ENCODE assay signal across 9 cellular contexts in genomic region chr11:450809-451451, GRCh38. TPM values are rescaled to one million over a fixed set of nuclear protein-coding genes. Genes with fewer than 3 reads are reported as not detected.
A peak's percentile ranks its signal among the peaks of the same experiment; 100 is the strongest.
DNase-seq lines count a peak whose midpoint lies in the region; ATAC-seq, FAIRE-seq and TF ChIP-seq lines count a peak whose summit lies in the region.
"Had no signal": no experiment of that assay in that cellular context is flagged by ENCODE, and none has a peak within 500 bp of the region (broad histone marks: within the 10 kb centered on the region; RNA-seq: fewer than 3 reads in every experiment).

No MANE protein-coding gene starts in this region.

- no peak for FAIRE-seq in D721Med (lab: Jason Lieb, UNC)
- FAIRE-seq: islet of Langerhans had no signal

- CTCF ChIA-PET in HEK293T (lab: Yijun Ruan, JAX) = interaction anchor here (0.5 kb wide), 1 partner anchor 35 kb away, joined by 3 read pairs; no protein-coding TSS in a partner anchor
- CTCF ChIA-PET in activated CD4-positive, alpha-beta memory T cell treated with anti-CD3 and anti-CD28 coated beads, Interleukin-2, amount 10 ng/mL, durations not matched to agents 7 days and 5 days (lab: Charles Lee) = interaction anchor here (0.9 to 4.0 kb wide), 8 partner anchors 11 to 200 kb away, joined by 3 to 67 read pairs (median 6); partner anchors contain the start of gene SIGIRR

- peak overlapping the region; percentile 83 for H3K27ac Mint-ChIP-seq in activated CD4-positive, alpha-beta memory T cell treated with anti-CD3 and anti-CD28 coated beads, Interleukin-2, amount 10 ng/mL, durations not matched to agents 7 days and 5 days

- H3K27me3 ChIP-seq in duodenal mucosa (ENCODE audit: control insufficient read depth in 1 of 2, insufficient read depth in 2 of 2, low read length in 2 of 2) = no peaks in the 10 kb centered on the region
- H3K27me3 ChIP-seq in lung (ENCODE audit: control insufficient read depth, insufficient read depth) = no peaks in the 10 kb centered on the region

- DNase-seq in D721Med (ENCODE audit: insufficient read length, low spot score) = no peak
- DNase-seq in HEK293T (ENCODE audit: extremely low spot score) = peak; percentile 55
- peak; percentile 24 for DNase-seq in NCI-H345 treated with DMSO at 0.1 percent for 48 hours (lab: John Stamatoyannopoulos, UW; ENCODE audit: unreplicated experiment)
- DNase-seq in activated CD4-positive, alpha-beta memory T cell treated with anti-CD3 and anti-CD28 coated beads, Interleukin-2, amount 10 ng/mL, durations not matched to agents 7 days and 5 days = peak; percentile 83
- peak; percentile 68 for DNase-seq in lung (ENCODE audit: low spot score)
- peak; percentile 46 to 53 (median 47) for DNase-seq in stimulated activated CD4-positive, alpha-beta T cell treated with anti-CD3 and anti-CD28 coated beads, TNF-alpha, amount 100 ng/mL, for 48 hours (ENCODE audit: low read depth in 3 of 3)
- no peak for DNase-seq in SHP77 (lab: John Stamatoyannopoulos, UW)

- H3K4me1 Mint-ChIP-seq in activated CD4-positive, alpha-beta memory T cell treated with anti-CD3 and anti-CD28 coated beads, Interleukin-2, amount 10 ng/mL, durations not matched to agents 7 days and 5 days = peaks cover 43% of the 10 kb centered on the region

- TF ChIP-seq CTCF in D721Med (IDR thresholded peaks at IDR 0.05; ENCODE audit: insufficient read depth, missing control alignments) (peak; percentile 42), lung (IDR thresholded peaks at IDR 0.05; ENCODE audit: control extremely low read depth, extremely low read depth) (peak; percentile 36)

- H3K27me3 Mint-ChIP-seq in activated CD4-positive, alpha-beta memory T cell treated with anti-CD3 and anti-CD28 coated beads, Interleukin-2, amount 10 ng/mL, durations not matched to agents 7 days and 5 days = no peaks in the 10 kb centered on the region

- H3K4me1 ChIP-seq in duodenal mucosa (ENCODE audit: control insufficient read depth in 1 of 2, insufficient read depth in 2 of 2, low read length in 2 of 2) (peaks cover 28 to 35% of the 10 kb centered on the region in 2 donors), lung (ENCODE audit: control insufficient read depth in 2 of 2, insufficient read depth in 2 of 2, low read length in 2 of 2) (peaks cover 4 to 7% of the 10 kb centered on the region in 2 donors)

- 4 to 8% methylated on average over 45 to 46 of the region's 46 CpGs for WGBS in lung, 2 donors

- H3K9me3 Mint-ChIP-seq in activated CD4-positive, alpha-beta memory T cell treated with anti-CD3 and anti-CD28 coated beads, Interleukin-2, amount 10 ng/mL, durations not matched to agents 7 days and 5 days = no peaks in the 10 kb centered on the region

- H3K4me3 ChIP-seq in duodenal mucosa (ENCODE audit: low read depth in 1 of 2, low read length in 2 of 2) (peak overlapping the region; percentile 69 to 83), lung (peak overlapping the region; percentile 88)

- H3K9me3 ChIP-seq in duodenal mucosa (ENCODE audit: control insufficient read depth in 1 of 2, low read length in 2 of 2) (no peaks in the 10 kb centered on the region), lung (ENCODE audit: control insufficient read depth in 2 of 2, insufficient read depth in 1 of 2, low read length in 1 of 2) (no peaks in the 10 kb centered on the region)

- peak overlapping the region; percentile 95 for H3K4me3 Mint-ChIP-seq in activated CD4-positive, alpha-beta memory T cell treated with anti-CD3 and anti-CD28 coated beads, Interleukin-2, amount 10 ng/mL, durations not matched to agents 7 days and 5 days

- POLR2A ChIA-PET in HEK293T (lab: Yijun Ruan, JAX) = interaction anchor here (1.5 to 4.7 kb wide), 3 partner anchors 67 to 243 kb away, joined by 5 to 41 read pairs (median 5); partner anchors contain the start of genes BET1L and RIC8A
- POLR2A ChIA-PET in activated CD4-positive, alpha-beta memory T cell treated with anti-CD3 and anti-CD28 coated beads, Interleukin-2, amount 10 ng/mL, durations not matched to agents 7 days and 5 days (lab: Charles Lee) = interaction anchor here (1.5 to 6.2 kb wide), 8 partner anchors 22 to 243 kb away, joined by 3 to 102 read pairs (median 14); partner anchors contain the start of genes BET1L, RIC8A, RNH1 and SIGIRR

- H3K27ac ChIP-seq in duodenal mucosa (ENCODE audit: low read depth, low read length) = no peak overlapping the region
- H3K27ac ChIP-seq in lung (ENCODE audit: low read depth in 1 of 2, low read length in 1 of 2) = peak overlapping the region; percentile 78 to 87

- peaks cover 25% of the 10 kb centered on the region for H3K36me3 Mint-ChIP-seq in activated CD4-positive, alpha-beta memory T cell treated with anti-CD3 and anti-CD28 coated beads, Interleukin-2, amount 10 ng/mL, durations not matched to agents 7 days and 5 days (ENCODE audit: low read depth)

- peaks cover 6 to 14% of the 10 kb centered on the region in 2 donors for H3K36me3 ChIP-seq in duodenal mucosa (ENCODE audit: control insufficient read depth in 1 of 2, insufficient read depth in 2 of 2, low read length in 2 of 2)
- peaks cover 0 to 17% of the 10 kb centered on the region in 2 donors for H3K36me3 ChIP-seq in lung (ENCODE audit: control insufficient read depth in 2 of 2, insufficient read depth in 2 of 2, low read length in 2 of 2)

- H3K9ac ChIP-seq in duodenal mucosa (ENCODE audit: low read depth in 1 of 2, low read length in 2 of 2) = peak overlapping the region; percentile 65 to 85

- ATAC-seq in lung (ENCODE audit: insufficient read depth, low FRiP score) = peak; percentile 12

TF ChIP-seq in HEK293T, 16 proteins besides CTCF, POLR2A, EP300 and RAD21:
- peak; percentile 86 for TF ChIP-seq L3MBTL2 (conservative IDR thresholded peaks at IDR 0.05)
- TF ChIP-seq ELF4 (IDR thresholded peaks at IDR 0.05) = no peak
- TF ChIP-seq ZNF384 (IDR thresholded peaks at IDR 0.05) = no peak

RNA-seq across cellular contexts. Expression of gene PTDSS2, which starts 0.9 kb away (rescaled TPM):
- total RNA-seq in activated CD4-positive, alpha-beta memory T cell treated with anti-CD3 and anti-CD28 coated beads, Interleukin-2, amount 10 ng/mL, durations not matched to agents 7 days and 5 days = 10 to 100 TPM; 20.1 to 21.5 TPM
- total RNA-seq in lung = 10 to 100 TPM; 26.8 to 29.4 TPM
- 10 to 100 TPM; 20.4 to 36.5 TPM for polyA plus RNA-seq in lung

RNA-seq across cellular contexts. Expression of gene ANO9, which starts 9.1 kb away (rescaled TPM):
- total RNA-seq in activated CD4-positive, alpha-beta memory T cell treated with anti-CD3 and anti-CD28 coated beads, Interleukin-2, amount 10 ng/mL, durations not matched to agents 7 days and 5 days = 10 to 100 TPM; 69.2 to 73.5 TPM
- 10 to 100 TPM in 1 of 2 donors, 1 to 10 TPM in 1; 5.8 to 17.6 TPM for total RNA-seq in lung
- 10 to 100 TPM in 1 of 2 donors, 1 to 10 TPM in 1; 8.7 to 18.6 TPM for polyA plus RNA-seq in lung

RNA-seq across cellular contexts. Expression of gene SIGIRR, which starts 36.1 kb away (rescaled TPM):
- total RNA-seq in activated CD4-positive, alpha-beta memory T cell treated with anti-CD3 and anti-CD28 coated beads, Interleukin-2, amount 10 ng/mL, durations not matched to agents 7 days and 5 days = 100 to 1,000 TPM; 170 to 178 TPM
- 10 to 100 TPM; 25.7 to 87.3 TPM for total RNA-seq in lung
- 100 to 1,000 TPM in 1 of 2 donors, 10 to 100 TPM in 1; 43.4 to 112 TPM for polyA plus RNA-seq in lung

RNA-seq across cellular contexts. Expression of gene RNH1, which starts 56.1 kb away (rescaled TPM):
- 100 to 1,000 TPM; 109 to 117 TPM for total RNA-seq in activated CD4-positive, alpha-beta memory T cell treated with anti-CD3 and anti-CD28 coated beads, Interleukin-2, amount 10 ng/mL, durations not matched to agents 7 days and 5 days
- 100 to 1,000 TPM; 152 to 313 TPM for total RNA-seq in lung
- polyA plus RNA-seq in lung = 100 to 1,000 TPM; 153 to 315 TPM

RNA-seq across cellular contexts. Expression of gene PKP3, which starts 56.9 kb away (rescaled TPM):
- not detected for total RNA-seq in activated CD4-positive, alpha-beta memory T cell treated with anti-CD3 and anti-CD28 coated beads, Interleukin-2, amount 10 ng/mL, durations not matched to agents 7 days and 5 days
- total RNA-seq in lung = 10 to 100 TPM; 15.7 to 63.1 TPM
- polyA plus RNA-seq in lung = 10 to 100 TPM; 33.8 to 46.8 TPM

Comparison
In these comparisons a context has a peak if more than half of its experiments do, and no peak if none do; other contexts are left out.
1. DNase-seq: peak in HEK293T (single experiment), NCI-H345 treated with DMSO at 0.1 percent for 48 hours (single experiment), activated CD4-positive, alpha-beta memory T cell treated with anti-CD3 and anti-CD28 coated beads, Interleukin-2, amount 10 ng/mL, durations not matched to agents 7 days and 5 days (single experiment), lung (single experiment) and stimulated activated CD4-positive, alpha-beta T cell treated with anti-CD3 and anti-CD28 coated beads, TNF-alpha, amount 100 ng/mL, for 48 hours (3 of 3); none in D721Med (single experiment) and SHP77 (0 of 2).